Comparison of ENCODE assay signal across 8 cellular contexts in genomic region chr17:82848022-82848592, GRCh38. TPM values are rescaled to one million over a fixed set of nuclear protein-coding genes. Genes with fewer than 3 reads are reported as not detected.
DNase-seq lines count a peak whose midpoint lies in the region; ATAC-seq and TF ChIP-seq lines count a peak whose summit lies in the region.

No MANE protein-coding gene starts in this region.

- ATAC-seq in HG03378 (IDR thresholded peaks at IDR 0.05; ENCODE audit: unreplicated experiment): no peak
- no peak for ATAC-seq in HG02885 (IDR thresholded peaks at IDR 0.05; ENCODE audit: poor library complexity, unreplicated experiment)
- ATAC-seq in omental fat pad (ENCODE audit: low FRiP score): no peak

- no peak for TF ChIP-seq CTCF in GM13977 (IDR thresholded peaks at IDR 0.05; ENCODE audit: extremely low read depth, insufficient read depth, missing control alignments)
- no peak for TF ChIP-seq CTCF in omental fat pad (IDR thresholded peaks at IDR 0.05)

- peak; percentile 80 for DNase-seq in NCI-H2029 (lab: John Stamatoyannopoulos, UW)
- peak; percentile 43 for DNase-seq in activated gamma-delta T cell treated with Interleukin-2 at 50 U/mL for 16 hours
- peak; percentile 78 for DNase-seq in iris pigment epithelial cell (ENCODE audit: low read depth)
- peak; percentile 62 for DNase-seq in stimulated activated CD8-positive, alpha-beta memory T cell treated with anti-CD3 and anti-CD28 coated beads, Interleukin-4, amount 100 ng/mL, for 48 hours
- no peak for DNase-seq in GM13977 (ENCODE audit: low spot score)
- no peak for DNase-seq in omental fat pad (ENCODE audit: low spot score)

- in situ Hi-C loops in GM13977 (cut with MboI; ENCODE audit: low pct_unique_long_range_greater_than_20kb, low sequenced_read_pairs, unreplicated experiment): no loop called here

RNA-seq across cellular contexts. Expression of gene ZNF750, which starts 8.3 kb away (rescaled TPM):
- not detected for total RNA-seq in omental fat pad

Comparison
In these comparisons a context has a peak if more than half of its experiments do, and no peak if none do; other contexts are left out.
1. DNase-seq: peak in NCI-H2029 (single experiment), activated gamma-delta T cell treated with Interleukin-2 at 50 U/mL for 16 hours (single experiment), iris pigment epithelial cell (single experiment) and stimulated activated CD8-positive, alpha-beta memory T cell treated with anti-CD3 and anti-CD28 coated beads, Interleukin-4, amount 100 ng/mL, for 48 hours (single experiment); none in GM13977 (single experiment) and omental fat pad (single experiment).